ENCODE assay signal across 1 cellular context in the genomic region with DNA sequence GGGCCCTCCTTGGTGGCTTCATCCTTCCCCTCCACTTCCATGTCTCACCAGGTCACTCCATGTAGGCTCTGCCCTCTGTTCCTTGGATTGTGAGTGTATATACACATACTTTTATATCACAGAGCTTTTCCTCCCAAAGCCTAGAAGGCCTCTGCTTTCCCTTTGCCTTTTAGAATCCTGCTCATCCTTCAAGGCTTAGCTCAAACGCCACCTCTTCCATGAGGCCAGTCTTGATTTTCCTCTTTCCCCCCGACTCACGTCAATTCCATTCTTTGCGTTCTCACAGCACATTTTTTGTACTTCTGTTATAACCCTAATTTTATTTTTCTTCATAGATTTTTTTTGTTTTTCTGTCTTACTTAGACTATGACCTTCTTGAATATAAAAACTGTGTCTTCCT.
TF ChIP-seq lines count a peak whose summit lies in the region.

No MANE protein-coding gene starts in this region.

TF ChIP-seq in K562, 482 proteins besides CTCF, POLR2A, EP300 and RAD21:
- TF ChIP-seq ZFP36 (IDR thresholded peaks at IDR 0.05; ENCODE audit: low read depth, low read length, partially characterized antibody), result peak; percentile 91
- no peak for TF ChIP-seq KLF1 (tag; IDR thresholded peaks at IDR 0.05)
